Comparison of ENCODE assay signal across 10 cellular contexts in the genomic region with DNA sequence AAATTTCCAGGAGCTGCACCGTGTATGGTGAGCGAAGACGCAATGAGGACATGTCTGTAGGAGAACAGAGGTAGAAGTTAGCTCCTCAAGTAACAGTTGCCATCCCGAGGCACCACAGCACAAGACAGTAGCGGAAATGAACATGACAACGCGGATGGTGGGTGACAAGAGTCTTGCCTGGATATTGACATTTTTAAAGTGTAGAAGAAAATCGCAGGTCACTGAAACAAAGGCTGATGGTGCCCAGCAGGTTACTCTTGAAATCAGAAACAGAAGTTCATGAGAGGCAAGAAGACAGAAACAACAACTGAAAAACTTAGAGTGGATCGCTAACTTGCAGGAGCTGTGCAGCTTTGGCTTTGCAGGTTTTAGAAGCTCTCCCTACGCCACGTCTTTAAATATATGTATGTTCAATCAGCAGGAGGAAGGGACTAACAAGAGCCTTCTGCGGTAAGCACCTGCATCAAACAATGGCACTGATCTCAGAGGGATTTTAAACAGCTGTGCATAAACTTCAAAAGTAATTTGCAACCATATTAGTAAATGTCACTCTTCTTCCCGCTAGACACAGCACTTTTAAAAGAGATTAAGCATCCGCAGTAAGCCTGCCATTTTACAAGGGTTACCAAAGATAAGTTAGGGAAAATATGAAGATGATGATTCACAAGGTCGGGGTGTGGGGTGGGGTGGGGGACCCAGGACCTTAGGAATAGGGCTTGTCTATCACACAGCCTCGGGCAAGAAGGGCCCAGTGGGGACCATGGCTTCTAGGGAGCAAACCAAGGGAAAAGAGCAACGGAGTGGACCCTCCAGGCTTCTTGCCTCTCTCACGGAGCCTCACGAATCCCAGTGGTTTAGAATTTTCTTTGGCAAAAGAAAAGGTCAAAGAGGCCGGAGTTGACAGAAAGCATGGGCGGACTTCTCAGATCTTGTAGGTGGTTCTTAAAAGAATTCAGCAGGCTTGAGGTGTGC. TPM values are rescaled to one million over a fixed set of nuclear protein-coding genes. Genes with fewer than 3 reads are reported as not detected.
DNase-seq lines count a peak whose midpoint lies in the region; ATAC-seq and TF ChIP-seq lines count a peak whose summit lies in the region.
"Had no signal": no experiment of that assay in that cellular context is flagged by ENCODE, and none has a peak within 500 bp of the region (broad histone marks: within the 10 kb centered on the region; RNA-seq: fewer than 3 reads in every experiment).

No MANE protein-coding gene starts in this region.

- H3K27ac Mint-ChIP-seq in endodermal cell: peak overlapping the region; percentile 73

- H3K9ac ChIP-seq in HUES6 (ENCODE audit: low read length): peak overlapping the region; percentile 86
- H3K9ac ChIP-seq in endodermal cell (ENCODE audit: extremely low read depth, low read length, poor library complexity, severe bottlenecking): peak overlapping the region; percentile 22
- H3K9ac ChIP-seq in skeletal muscle tissue (ENCODE audit: low read depth in 1 of 3, low read length in 3 of 3): peak overlapping the region; percentile 77 to 88 (median 84)

- peaks cover 20% of the 10 kb centered on the region for H3K36me3 Mint-ChIP-seq in endodermal cell (ENCODE audit: low read depth)

- no peak for TF ChIP-seq CTCF in endodermal cell (conservative IDR thresholded peaks at IDR 0.05)

- H3K27ac ChIP-seq in HUES6 (ENCODE audit: low read depth, low read length) (no peak overlapping the region), endodermal cell (ENCODE audit: low read depth, low read length) (no peak overlapping the region), skeletal muscle tissue (ENCODE audit: low read depth, low read length) (peak overlapping the region; percentile 67)
- H3K27ac ChIP-seq: neutrophil had no signal

- ATAC-seq in HG03045 (IDR thresholded peaks at IDR 0.05; ENCODE audit: unreplicated experiment) (no peak), HG02884 (IDR thresholded peaks at IDR 0.05; ENCODE audit: unreplicated experiment) (no peak), GM21360 (IDR thresholded peaks at IDR 0.05; ENCODE audit: unreplicated experiment) (no peak)

- H3K4me3 ChIP-seq in HUES6 (ENCODE audit: low read depth, low read length) (peak overlapping the region; percentile 79), endodermal cell (ENCODE audit: low read length) (peak overlapping the region; percentile 91), skeletal muscle tissue (ENCODE audit: low read length in 3 of 3) (peak overlapping the region; percentile 67 to 77 (median 68))

- H3K9me3 ChIP-seq in HUES6 (ENCODE audit: control insufficient read depth, insufficient read depth, low read depth, low read length) (peaks cover 2% of the 10 kb centered on the region; the same call in 1 of the 2 replicates), endodermal cell (ENCODE audit: control insufficient read depth, low read length) (no peaks in the 10 kb centered on the region), skeletal muscle tissue (ENCODE audit: control insufficient read depth in 3 of 3, low read length in 3 of 3) (no peaks in the 10 kb centered on the region)
- H3K9me3 ChIP-seq: neutrophil had no signal

- WGBS in endodermal cell (ENCODE audit: insufficient coverage in 1 of 2, insufficient read length in 1 of 2), 2 experiments: 60 to 76% methylated on average over 18 to 21 of the region's 21 CpGs

- peak; percentile 38 for DNase-seq in activated CD4-positive, alpha-beta T cell treated with anti-CD3 and anti-CD28 coated beads, Interleukin-2, amount 50 U/mL, for 1 hour
- DNase-seq in endodermal cell (peak; percentile 51), KG1 (lab: John Stamatoyannopoulos, UW) (no peak)
- DNase-seq: NCI-H69 had no signal

- H3K4me3 Mint-ChIP-seq in endodermal cell: peak overlapping the region; percentile 83

- H3K4me1 Mint-ChIP-seq in endodermal cell: peaks cover 41% of the 10 kb centered on the region

- H3K4me1 ChIP-seq in HUES6 (ENCODE audit: control insufficient read depth, insufficient read depth, low read length) (peaks cover 24% of the 10 kb centered on the region), endodermal cell (ENCODE audit: control insufficient read depth, insufficient read depth, low read length) (peaks cover 12% of the 10 kb centered on the region), skeletal muscle tissue (ENCODE audit: control insufficient read depth in 3 of 3, insufficient read depth in 3 of 3, low read length in 3 of 3) (peaks cover 0 to 27% (median 15%) of the 10 kb centered on the region in 3 donors)

- peaks cover 11% of the 10 kb centered on the region for H3K36me3 ChIP-seq in HUES6 (ENCODE audit: control insufficient read depth, insufficient read depth, low read length)
- peaks cover 13% of the 10 kb centered on the region for H3K36me3 ChIP-seq in endodermal cell (ENCODE audit: control insufficient read depth, insufficient read depth, low read length)
- H3K36me3 ChIP-seq in skeletal muscle tissue (ENCODE audit: control insufficient read depth in 3 of 3, insufficient read depth in 3 of 3, low read length in 3 of 3): peaks cover under 1 to 4% (median under 1%) of the 10 kb centered on the region in 3 donors
- H3K36me3 ChIP-seq: neutrophil had no signal

- H3K9me3 Mint-ChIP-seq in endodermal cell: no peaks in the 10 kb centered on the region

- peaks cover 11% of the 10 kb centered on the region for H3K27me3 Mint-ChIP-seq in endodermal cell (ENCODE audit: insufficient read depth)

- H3K27me3 ChIP-seq in HUES6 (ENCODE audit: control insufficient read depth, insufficient read depth, low read length) (peaks cover 9% of the 10 kb centered on the region; the same call in 1 of the 2 replicates), endodermal cell (ENCODE audit: control insufficient read depth, insufficient read depth, low read length, poor library complexity, severe bottlenecking) (no peaks in the 10 kb centered on the region), skeletal muscle tissue (ENCODE audit: control insufficient read depth in 3 of 3, insufficient read depth in 3 of 3, low read length in 3 of 3) (peaks cover 0 to 5% (median 4%) of the 10 kb centered on the region in 3 donors)

RNA-seq across cellular contexts. Expression of a gene that starts 1.6 kb away (rescaled TPM):
- total RNA-seq in endodermal cell (10 to 100 TPM; 24.3 to 29.1 TPM), skeletal muscle tissue (14.6 TPM)
- polyA plus RNA-seq in endodermal cell (2013, experiment 1 of 2): 6.1 TPM
- polyA plus RNA-seq in endodermal cell (2013, experiment 2 of 2): 6.2 TPM

Comparison
In these comparisons a context has a peak if more than half of its experiments do, and no peak if none do; other contexts are left out.
1. H3K9ac ChIP-seq: peak in every context shown above with its lines; median percentile 86 in HUES6; 84 in skeletal muscle tissue; 22 in endodermal cell.